Comparison of ENCODE assay signal across 31 cellular contexts in the genomic region with DNA sequence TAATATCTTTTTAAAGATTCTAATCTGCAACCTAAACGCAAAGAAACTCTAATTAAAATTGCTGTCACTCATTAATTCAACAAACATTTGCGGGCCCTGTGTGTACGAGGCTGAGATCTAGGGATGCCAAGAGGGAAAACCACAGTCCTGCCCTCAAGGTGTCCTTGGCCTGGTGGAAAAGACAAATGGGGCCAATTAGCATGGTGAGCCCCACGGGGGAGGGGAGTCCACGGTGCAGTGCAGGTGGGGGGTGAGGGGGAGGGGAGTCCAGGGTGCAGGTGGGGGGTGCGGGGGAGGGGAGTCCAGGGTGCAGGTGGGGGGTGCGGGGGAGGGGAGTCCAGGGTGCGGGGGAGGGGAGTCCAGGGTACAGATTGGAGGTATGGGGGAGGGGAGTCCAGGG.
"Had no signal": no experiment of that assay in that cellular context is flagged by ENCODE, and none has a peak within 500 bp of the region (broad histone marks: within the 10 kb centered on the region; RNA-seq: fewer than 3 reads in every experiment).

No MANE protein-coding gene starts in this region.

- H3K27ac ChIP-seq: brain microvascular endothelial cell, Peyer's patch, WERI-Rb-1 had no signal

- H3K27ac Mint-ChIP-seq: activated CD4-positive, alpha-beta memory T cell treated with anti-CD3 and anti-CD28 coated beads, Interleukin-2, amount 10 ng/mL, durations not matched to agents 7 days and 5 days; activated CD8-positive, alpha-beta memory T cell treated with anti-CD3 and anti-CD28 coated beads, Interleukin-2, amount 10 ng/mL, durations not matched to agents 7 days and 5 days; activated naive CD4-positive, alpha-beta T cell treated with anti-CD3 and anti-CD28 coated beads, Interleukin-2, amount 10 ng/mL, durations not matched to agents 7 days and 5 days; activated naive CD8-positive, alpha-beta T cell; activated naive CD8-positive, alpha-beta T cell treated with anti-CD3 and anti-CD28 coated beads, Interleukin-2, amount 50 U/mL, for 24 hours had no signal

- ATAC-seq: activated naive CD8-positive, alpha-beta T cell treated with anti-CD3 and anti-CD28 coated beads, Interleukin-2, amount 50 U/mL, for 24 hours; PC-3 had no signal

- H3K4me1 ChIP-seq: Peyer's patch had no signal

- H3K27me3 ChIP-seq: brain microvascular endothelial cell, Peyer's patch had no signal

- H3K9me3 ChIP-seq: Peyer's patch had no signal

- H3K4me3 ChIP-seq: Peyer's patch had no signal

- H3K9me3 Mint-ChIP-seq: activated CD4-positive, alpha-beta memory T cell treated with anti-CD3 and anti-CD28 coated beads, Interleukin-2, amount 10 ng/mL, durations not matched to agents 7 days and 5 days; activated naive CD4-positive, alpha-beta T cell treated with anti-CD3 and anti-CD28 coated beads, Interleukin-2, amount 10 ng/mL, durations not matched to agents 7 days and 5 days; activated naive CD8-positive, alpha-beta T cell treated with anti-CD3 and anti-CD28 coated beads, Interleukin-2, amount 50 U/mL, for 24 hours had no signal

- H3K4me3 Mint-ChIP-seq: activated CD4-positive, alpha-beta memory T cell treated with anti-CD3 and anti-CD28 coated beads, Interleukin-2, amount 10 ng/mL, durations not matched to agents 7 days and 5 days; activated CD8-positive, alpha-beta memory T cell treated with anti-CD3 and anti-CD28 coated beads, Interleukin-2, amount 10 ng/mL, durations not matched to agents 7 days and 5 days; activated naive CD4-positive, alpha-beta T cell treated with anti-CD3 and anti-CD28 coated beads, Interleukin-2, amount 10 ng/mL, durations not matched to agents 7 days and 5 days; activated naive CD8-positive, alpha-beta T cell; activated naive CD8-positive, alpha-beta T cell treated with anti-CD3 and anti-CD28 coated beads, Interleukin-2, amount 50 U/mL, for 24 hours had no signal

- DNase-seq: activated CD4-positive, alpha-beta memory T cell treated with anti-CD3 and anti-CD28 coated beads, Interleukin-2, amount 10 ng/mL, durations not matched to agents 7 days and 5 days; activated CD4-positive, alpha-beta T cell treated with anti-CD3 and anti-CD28 coated beads for 1 hour; activated CD4-positive, alpha-beta T cell treated with anti-CD3 and anti-CD28 coated beads for 48 hours; activated CD4-positive, CD25-positive, alpha-beta regulatory T cell; activated CD8-positive, alpha-beta memory T cell treated with anti-CD3 and anti-CD28 coated beads for 24 hours; activated CD8-positive, alpha-beta memory T cell treated with anti-CD3 and anti-CD28 coated beads, Interleukin-2, amount 10 ng/mL, durations not matched to agents 7 days and 5 days; activated CD8-positive, alpha-beta memory T cell treated with anti-CD3 and anti-CD28 coated beads, Interleukin-2, amount 50 U/mL, for 48 hours; activated effector memory CD4-positive, alpha-beta T cell treated with Interleukin-2 at 50 U/mL for 16 hours; activated naive CD4-positive, alpha-beta T cell treated with anti-CD3 and anti-CD28 coated beads, Interleukin-2, amount 10 ng/mL, durations not matched to agents 7 days and 5 days; activated naive CD8-positive, alpha-beta T cell treated with anti-CD3 and anti-CD28 coated beads, Interleukin-2, amount 50 U/mL, for 24 hours; activated T-cell treated with anti-CD3 and anti-CD28 coated beads, Interleukin-2, amount 50 U/mL, for 48 hours; anterior cingulate cortex; brain microvascular endothelial cell; central memory CD4-positive, alpha-beta T cell; MV-4-11; NCI-H1092; NCI-H1436 treated with DMSO at 0.1 percent for 48 hours; NCI-H1694 treated with DMSO at 0.1 percent for 48 hours; NCI-H2029 treated with DMSO at 0.1 percent for 48 hours; NCI-H2107; NCI-H2171; NCI-H510A; NCI-H526; NCI-H748 treated with DMSO at 0.1 percent for 48 hours; NK-92 treated with Interleukin-12 subunit alpha and Interleukin-12 subunit beta, amount 100 ng/mL, for 24 hours; PC-3; Peyer's patch; SIG-M5; T1000; WERI-Rb-1 had no signal

- H3K36me3 ChIP-seq: brain microvascular endothelial cell, Peyer's patch, WERI-Rb-1 had no signal

- H3K36me3 Mint-ChIP-seq: activated CD8-positive, alpha-beta memory T cell treated with anti-CD3 and anti-CD28 coated beads, Interleukin-2, amount 10 ng/mL, durations not matched to agents 7 days and 5 days; activated naive CD4-positive, alpha-beta T cell treated with anti-CD3 and anti-CD28 coated beads, Interleukin-2, amount 10 ng/mL, durations not matched to agents 7 days and 5 days; activated naive CD8-positive, alpha-beta T cell had no signal

- H3K4me1 Mint-ChIP-seq: activated naive CD4-positive, alpha-beta T cell treated with anti-CD3 and anti-CD28 coated beads, Interleukin-2, amount 10 ng/mL, durations not matched to agents 7 days and 5 days had no signal

- H3K27me3 Mint-ChIP-seq: activated naive CD4-positive, alpha-beta T cell treated with anti-CD3 and anti-CD28 coated beads, Interleukin-2, amount 10 ng/mL, durations not matched to agents 7 days and 5 days had no signal
